Comparison of ENCODE assay signal across 8 cellular contexts in genomic region chr18:34709631-34710429, GRCh38. TPM values are rescaled to one million over a fixed set of nuclear protein-coding genes. Genes with fewer than 3 reads are reported as not detected.
DNase-seq lines count a peak whose midpoint lies in the region; ATAC-seq and TF ChIP-seq lines count a peak whose summit lies in the region.

DTNA (plus strand) TSS chr18:34710298; CDS start chr18:34755977, 45,679 bp downstream.

- no peaks in the 10 kb centered on the region for H3K36me3 Mint-ChIP-seq in endothelial cell (ENCODE audit: low read depth, unreplicated experiment)
- no peaks in the 10 kb centered on the region for H3K36me3 Mint-ChIP-seq in activated naive CD8-positive, alpha-beta T cell treated with anti-CD3 and anti-CD28 coated beads, Interleukin-2, amount 50 U/mL, for 24 hours (ENCODE audit: low read depth)

- ATAC-seq in GM18498 (IDR thresholded peaks at IDR 0.05; ENCODE audit: unreplicated experiment), result no peak
- no peak for ATAC-seq in activated naive CD8-positive, alpha-beta T cell treated with anti-CD3 and anti-CD28 coated beads, Interleukin-2, amount 50 U/mL, for 24 hours

- peak within 1 kb of the TSS; percentile 74 for H3K27ac Mint-ChIP-seq in endothelial cell (ENCODE audit: unreplicated experiment)
- no peak within 1 kb of the TSS for H3K27ac Mint-ChIP-seq in activated naive CD8-positive, alpha-beta T cell treated with anti-CD3 and anti-CD28 coated beads, Interleukin-2, amount 50 U/mL, for 24 hours

- H3K27me3 Mint-ChIP-seq in endothelial cell (ENCODE audit: unreplicated experiment), result no peaks in the 10 kb centered on the region
- peaks cover 4% of the 10 kb centered on the region for H3K27me3 Mint-ChIP-seq in activated naive CD8-positive, alpha-beta T cell treated with anti-CD3 and anti-CD28 coated beads, Interleukin-2, amount 50 U/mL, for 24 hours

- DNase-seq in GM12865 (ENCODE audit: low read depth) (peak; percentile 13), NOMO-1 (lab: John Stamatoyannopoulos, UW; ENCODE audit: unreplicated experiment in 2 of 2) (peak; percentile 2 to 55), endothelial cell (ENCODE audit: low spot score) (no peak), mucosa of gallbladder (ENCODE audit: low spot score) (no peak), SIG-M5 treated with dmso at 0.1 percent for 504 hours (lab: John Stamatoyannopoulos, UW; ENCODE audit: unreplicated experiment) (no peak), D341Med (ENCODE audit: low spot score) (no peak)
- DNase-seq in activated naive CD8-positive, alpha-beta T cell treated with anti-CD3 and anti-CD28 coated beads, Interleukin-2, amount 50 U/mL, for 24 hours, result no peak

- H3K4me3 Mint-ChIP-seq in endothelial cell (ENCODE audit: unreplicated experiment), result no peak within 1 kb of the TSS
- H3K4me3 Mint-ChIP-seq in activated naive CD8-positive, alpha-beta T cell treated with anti-CD3 and anti-CD28 coated beads, Interleukin-2, amount 50 U/mL, for 24 hours, result no peak within 1 kb of the TSS

- H3K9me3 Mint-ChIP-seq in endothelial cell (ENCODE audit: unreplicated experiment), result no peaks in the 10 kb centered on the region
- no peaks in the 10 kb centered on the region for H3K9me3 Mint-ChIP-seq in activated naive CD8-positive, alpha-beta T cell treated with anti-CD3 and anti-CD28 coated beads, Interleukin-2, amount 50 U/mL, for 24 hours

- no peak for TF ChIP-seq CTCF in GM12865 (IDR thresholded peaks at IDR 0.05; ENCODE audit: insufficient read depth, low read depth, low read length, missing control alignments)
- no peak for TF ChIP-seq CTCF in endothelial cell (IDR thresholded peaks at IDR 0.05; ENCODE audit: unreplicated experiment)

- no peaks in the 10 kb centered on the region for H3K4me1 Mint-ChIP-seq in endothelial cell (ENCODE audit: unreplicated experiment)
- H3K4me1 Mint-ChIP-seq in activated naive CD8-positive, alpha-beta T cell treated with anti-CD3 and anti-CD28 coated beads, Interleukin-2, amount 50 U/mL, for 24 hours, result no peaks in the 10 kb centered on the region

- no peak within 1 kb of the TSS for H3K4me3 ChIP-seq in GM12865 (ENCODE audit: low read depth, low read length)

RNA-seq across cellular contexts. Expression of gene DTNA, which starts in this region (rescaled TPM):
- total RNA-seq in endothelial cell (ENCODE audit: unreplicated experiment) (17.9 TPM), mucosa of gallbladder (53.4 TPM)

Comparison
In these comparisons a context has a peak if more than half of its experiments do, and no peak if none do; other contexts are left out.
1. DNase-seq: peak in GM12865 (single experiment) and NOMO-1 (2 of 2); none in endothelial cell (single experiment), mucosa of gallbladder (single experiment), SIG-M5 treated with dmso at 0.1 percent for 504 hours (single experiment), D341Med (single experiment) and activated naive CD8-positive, alpha-beta T cell treated with anti-CD3 and anti-CD28 coated beads, Interleukin-2, amount 50 U/mL, for 24 hours (single experiment).